In the genomic region with DNA sequence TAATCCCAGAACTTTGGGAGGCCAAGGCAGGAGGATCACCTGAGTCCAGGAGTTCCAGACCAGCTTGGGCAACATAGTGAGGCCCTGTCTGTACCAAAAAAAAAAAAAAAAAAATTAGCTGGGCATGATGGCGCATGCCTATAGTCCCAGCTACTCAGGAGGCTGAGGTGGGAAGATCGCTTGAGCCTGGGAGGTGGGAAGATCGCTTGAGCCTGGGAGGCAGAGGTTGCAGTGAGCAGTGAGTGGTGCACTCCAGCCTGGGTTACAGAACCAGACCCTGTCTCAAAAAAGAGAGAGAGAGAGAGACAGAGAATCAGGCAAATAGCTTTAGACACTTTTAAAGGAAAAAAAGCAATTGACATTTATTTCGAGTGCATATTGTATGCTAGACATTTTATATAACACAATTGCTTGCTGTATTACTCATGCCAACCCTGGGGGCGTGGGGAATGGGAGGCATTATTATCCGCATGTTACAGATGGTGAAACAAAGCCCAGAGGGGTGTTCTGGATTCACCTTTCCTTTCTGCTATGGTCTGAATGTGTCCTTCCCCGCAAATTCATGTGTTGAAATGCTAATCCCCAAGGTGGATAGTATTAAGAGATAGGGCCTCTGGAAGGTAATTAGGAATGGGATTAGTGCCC, we compare ENCODE assay signal across 22 cellular contexts.
"Had no signal": no experiment of that assay in that cellular context is flagged by ENCODE, and none has a peak within 500 bp of the region (broad histone marks: within the 10 kb centered on the region; RNA-seq: fewer than 3 reads in every experiment).

No MANE protein-coding gene starts in this region.

- H3K4me3 Mint-ChIP-seq: activated CD4-positive, alpha-beta memory T cell treated with anti-CD3 and anti-CD28 coated beads, Interleukin-2, amount 10 ng/mL, durations not matched to agents 7 days and 5 days; activated CD4-positive, alpha-beta T cell treated with anti-CD3 and anti-CD28 coated beads for 36 hours; activated T-cell treated with anti-CD3 and anti-CD28 coated beads, Interleukin-2, amount 50 U/mL, for 72 hours; T-helper 17 cell had no signal

- ATAC-seq: activated CD4-positive, alpha-beta T cell treated with anti-CD3 and anti-CD28 coated beads for 36 hours; activated T-cell treated with anti-CD3 and anti-CD28 coated beads, Interleukin-2, amount 50 U/mL, for 72 hours; K562; T-helper 17 cell had no signal

- H3K27me3 Mint-ChIP-seq: activated CD4-positive, alpha-beta memory T cell treated with anti-CD3 and anti-CD28 coated beads, Interleukin-2, amount 10 ng/mL, durations not matched to agents 7 days and 5 days; activated CD4-positive, alpha-beta T cell treated with anti-CD3 and anti-CD28 coated beads for 36 hours; T-helper 17 cell had no signal

- H3K9me3 Mint-ChIP-seq: activated CD4-positive, alpha-beta memory T cell treated with anti-CD3 and anti-CD28 coated beads, Interleukin-2, amount 10 ng/mL, durations not matched to agents 7 days and 5 days; activated T-cell treated with anti-CD3 and anti-CD28 coated beads, Interleukin-2, amount 50 U/mL, for 72 hours; activated T-helper 2 cell treated with anti-CD3 and anti-CD28 coated beads, Interferon-gamma antibody, Interleukin-2, Interleukin-4, amounts not matched to agents 10 μg/mL and 5 μg/mL and 100 μg/mL, durations not matched to agents 14 hours and 24 hours and 36 hours had no signal

- H3K4me3 ChIP-seq: K562 had no signal

- H3K27ac Mint-ChIP-seq: activated CD4-positive, alpha-beta memory T cell treated with anti-CD3 and anti-CD28 coated beads, Interleukin-2, amount 10 ng/mL, durations not matched to agents 7 days and 5 days; activated CD4-positive, alpha-beta T cell treated with anti-CD3 and anti-CD28 coated beads for 36 hours; activated T-cell treated with anti-CD3 and anti-CD28 coated beads, Interleukin-2, amount 50 U/mL, for 72 hours; activated T-helper 2 cell treated with anti-CD3 and anti-CD28 coated beads, Interferon-gamma antibody, Interleukin-2, Interleukin-4, amounts not matched to agents 10 μg/mL and 5 μg/mL and 100 μg/mL, durations not matched to agents 14 hours and 24 hours and 36 hours; T-helper 17 cell had no signal

- DNase-seq: activated CD4-positive, alpha-beta memory T cell treated with anti-CD3 and anti-CD28 coated beads, Interleukin-2, amount 10 ng/mL, durations not matched to agents 7 days and 5 days; activated CD4-positive, alpha-beta T cell treated with anti-CD3 and anti-CD28 coated beads for 36 hours; activated CD4-positive, alpha-beta T cell treated with anti-CD3 and anti-CD28 coated beads, Interleukin-2, amount 50 U/mL, for 1 hour; activated gamma-delta T cell treated with Interleukin-2 at 50 U/mL for 16 hours; activated naive CD4-positive, alpha-beta T cell treated with anti-CD3 and anti-CD28 coated beads, Interleukin-2, amount 50 U/mL, for 16 hours; activated T-cell treated with anti-CD3 and anti-CD28 coated beads for 4 hours; activated T-cell treated with anti-CD3 and anti-CD28 coated beads, Interleukin-2, amount 50 U/mL, for 72 hours; aorta; Karpas-422; MM.1S; NCI-H1105; NCI-H1436; NCI-H1694 treated with DMSO at 0.1 percent for 48 hours; NCI-H2029 treated with DMSO at 0.1 percent for 48 hours; NCI-H510A treated with DMSO at 0.1 percent for 48 hours; NCI-H748 treated with DMSO at 0.1 percent for 48 hours; SIG-M5; T-helper 17 cell; T1000 had no signal

- H3K27ac ChIP-seq: VCaP had no signal
